1 cellular context compared by ENCODE assay signal in the genomic region with DNA sequence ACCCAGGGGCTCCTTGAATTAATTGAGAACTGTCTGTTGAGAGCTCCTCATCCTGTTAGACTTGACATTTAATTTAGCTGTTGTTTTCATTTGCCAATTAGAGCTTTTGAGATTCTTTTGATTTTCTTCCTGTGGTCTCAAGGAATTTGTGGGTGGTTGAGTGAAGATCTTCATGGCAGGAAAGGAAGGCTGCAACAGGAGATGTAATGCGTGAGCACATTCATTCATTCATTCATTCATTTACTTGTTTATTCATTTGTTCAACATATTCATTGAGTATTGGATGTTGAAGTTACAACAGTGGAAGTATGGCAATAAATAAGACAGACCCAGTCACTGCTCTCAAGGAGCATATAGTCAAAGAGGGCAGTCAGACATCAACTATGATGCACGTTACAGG.
TF ChIP-seq lines count a peak whose summit lies in the region.

No MANE protein-coding gene starts in this region.

TF ChIP-seq in GM12878, 131 proteins besides CTCF, POLR2A, EP300 and RAD21:
- TF ChIP-seq ZNF24 (IDR thresholded peaks at IDR 0.05) (peak; percentile 64; the same call in 1 of the 2 replicates), USF1 (IDR thresholded peaks at IDR 0.05; ENCODE audit: borderline replicate concordance, extremely low read length, insufficient read depth, low read depth, low read length) (no peak), IKZF1 (conservative IDR thresholded peaks at IDR 0.05) (no peak), NR2C1 (IDR thresholded peaks at IDR 0.05) (no peak), GATAD2B (conservative IDR thresholded peaks at IDR 0.05; ENCODE audit: low read depth) (no peak), RBBP5 (conservative IDR thresholded peaks at IDR 0.05) (no peak), SMAD1 (IDR thresholded peaks at IDR 0.05; ENCODE audit: low read depth, partially characterized antibody) (no peak), EGR1 (IDR thresholded peaks at IDR 0.05; ENCODE audit: borderline replicate concordance in 1 of 2, low read depth in 2 of 2, low read length in 2 of 2) (no peak)
- TF ChIP-seq, protein P1, sequence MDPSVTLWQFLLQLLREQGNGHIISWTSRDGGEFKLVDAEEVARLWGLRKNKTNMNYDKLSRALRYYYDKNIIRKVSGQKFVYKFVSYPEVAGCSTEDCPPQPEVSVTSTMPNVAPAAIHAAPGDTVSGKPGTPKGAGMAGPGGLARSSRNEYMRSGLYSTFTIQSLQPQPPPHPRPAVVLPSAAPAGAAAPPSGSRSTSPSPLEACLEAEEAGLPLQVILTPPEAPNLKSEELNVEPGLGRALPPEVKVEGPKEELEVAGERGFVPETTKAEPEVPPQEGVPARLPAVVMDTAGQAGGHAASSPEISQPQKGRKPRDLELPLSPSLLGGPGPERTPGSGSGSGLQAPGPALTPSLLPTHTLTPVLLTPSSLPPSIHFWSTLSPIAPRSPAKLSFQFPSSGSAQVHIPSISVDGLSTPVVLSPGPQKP (IDR thresholded peaks at IDR 0.05; ENCODE audit: low read depth, low read length): no peak
